Comparison of ENCODE assay signal across 18 cellular contexts in the genomic region with DNA sequence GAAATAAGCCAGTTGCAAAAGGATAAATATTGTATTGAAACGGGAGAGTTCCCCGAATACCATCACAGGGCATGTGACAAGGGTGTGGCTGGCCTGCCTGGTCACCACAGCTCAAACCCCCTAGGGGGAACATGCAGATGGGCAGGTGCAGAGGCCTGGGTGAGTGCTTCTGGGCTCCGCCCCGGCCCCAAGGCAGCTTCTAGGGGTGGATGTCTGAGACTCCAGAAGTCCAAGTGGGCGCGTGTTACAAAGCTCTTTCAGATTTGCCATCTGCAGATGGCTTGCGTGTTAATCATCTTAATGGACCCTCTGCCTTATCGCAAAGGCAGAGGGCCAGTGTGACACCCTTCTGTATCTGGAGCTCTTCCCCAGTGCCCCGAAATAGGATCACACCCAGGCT.
DNase-seq lines count a peak whose midpoint lies in the region; TF ChIP-seq lines count a peak whose summit lies in the region.
"Had no signal": no experiment of that assay in that cellular context is flagged by ENCODE, and none has a peak within 500 bp of the region (broad histone marks: within the 10 kb centered on the region; RNA-seq: fewer than 3 reads in every experiment).

No MANE protein-coding gene starts in this region.

- H3K14ac ChIP-seq in neuronal stem cell (ENCODE audit: low read length) = no peak overlapping the region

- no peaks in the 10 kb centered on the region for H3K79me1 ChIP-seq in neuronal stem cell (ENCODE audit: low read depth, low read length)

- no peak overlapping the region for H3K9ac ChIP-seq in neuronal stem cell (ENCODE audit: low read depth, low read length, poor library complexity)
- H3K9ac ChIP-seq: BLaER1 treated with 17β-estradiol and CSF1 and Interleukin-3, amounts not matched to agents 10 nM and 100 nM had no signal

- peak overlapping the region; percentile 26 for H3K23ac ChIP-seq in neuronal stem cell (ENCODE audit: low read depth, low read length, poor library complexity)

- no peaks in the 10 kb centered on the region for H3K36me3 ChIP-seq in WERI-Rb-1
- H3K36me3 ChIP-seq in neuronal stem cell (replicated peaks in 1 of 2; ENCODE audit: control insufficient read depth in 2 of 2, insufficient read depth in 2 of 2, low read length in 2 of 2) = no peaks in the 10 kb centered on the region
- no peaks in the 10 kb centered on the region for H3K36me3 ChIP-seq in breast epithelium
- H3K36me3 ChIP-seq: BE2C; BLaER1 treated with 17β-estradiol and CSF1 and Interleukin-3, amounts not matched to agents 10 nM and 100 nM; HAP-1 had no signal

- DNase-seq in NCI-H146 (lab: John Stamatoyannopoulos, UW) (peak; percentile 31), NCI-H146 treated with DMSO at 0.1 percent for 48 hours (lab: John Stamatoyannopoulos, UW; ENCODE audit: unreplicated experiment) (no peak), NCI-H82 (lab: John Stamatoyannopoulos, UW) (peak; percentile 86), WERI-Rb-1 (peak; percentile 72), neuronal stem cell (ENCODE audit: low spot score) (no peak), breast epithelium (ENCODE audit: low spot score in 2 of 2) (no peak), AG08396 (ENCODE audit: low spot score) (no peak)
- DNase-seq in activated naive CD4-positive, alpha-beta T cell (lab: John Stamatoyannopoulos, UW) = no peak
- DNase-seq: AML-193; BE2C; CD4-positive, alpha-beta T cell; CD8-positive, alpha-beta memory T cell; DMS79 treated with DMSO at 0.1 percent for 48 hours; GOT3; HFFc6 had no signal

- no CpG with 5 or more reads among the region's 9 CpGs for whole genome bisulfite sequencing in neuronal stem cell (ENCODE audit: extremely low coverage in 2 of 2, insufficient read length in 2 of 2, insufficient replicate concordance in 1 of 2), 2 donors

- H3K4me2 ChIP-seq in neuronal stem cell (ENCODE audit: insufficient read depth, low read length, poor library complexity, severe bottlenecking) = no peak overlapping the region
- H3K4me2 ChIP-seq: BLaER1 treated with 17β-estradiol and CSF1 and Interleukin-3, amounts not matched to agents 10 nM and 100 nM had no signal

- no peak overlapping the region for H4K91ac ChIP-seq in neuronal stem cell (ENCODE audit: low read depth, low read length, poor library complexity)

- H2BK12ac ChIP-seq in neuronal stem cell (ENCODE audit: low read length) = no peak overlapping the region

- TF ChIP-seq POLR2A in breast epithelium (IDR thresholded peaks at IDR 0.05) = no peak

- H3K27me3 ChIP-seq in WERI-Rb-1 (ENCODE audit: insufficient read depth, low read depth, severe bottlenecking) (no peaks in the 10 kb centered on the region), neuronal stem cell (ENCODE audit: control insufficient read depth in 3 of 3, insufficient read depth in 3 of 3, low read depth in 1 of 3, low read length in 3 of 3) (no peaks in the 10 kb centered on the region), breast epithelium (no peaks in the 10 kb centered on the region)
- H3K27me3 ChIP-seq: BE2C; BLaER1 treated with 17β-estradiol and CSF1 and Interleukin-3, amounts not matched to agents 10 nM and 100 nM had no signal

- H4K8ac ChIP-seq in neuronal stem cell (ENCODE audit: low read depth, low read length) = no peak overlapping the region

- intact Hi-C loops in breast epithelium (cut with DNase I; ENCODE audit: low total_unique reads) = no loop called here

- H3K18ac ChIP-seq in neuronal stem cell (ENCODE audit: low read length) = peak overlapping the region; percentile 13

- no peak overlapping the region for H2BK5ac ChIP-seq in neuronal stem cell (ENCODE audit: low read length)

- no peak overlapping the region for H3K4ac ChIP-seq in neuronal stem cell (ENCODE audit: low read length)

- no peak overlapping the region for H2AK5ac ChIP-seq in neuronal stem cell (ENCODE audit: low read depth, low read length)

- H3K4me3 ChIP-seq in WERI-Rb-1 (ENCODE audit: low read depth, low read length) = no peak overlapping the region
- H3K4me3 ChIP-seq in neuronal stem cell (ENCODE audit: low read length in 2 of 2) = no peak overlapping the region
- H3K4me3 ChIP-seq in breast epithelium = no peak overlapping the region
- H3K4me3 ChIP-seq: BLaER1 treated with 17β-estradiol and CSF1 and Interleukin-3, amounts not matched to agents 10 nM and 100 nM; HAP-1 had no signal

- no peak for TF ChIP-seq CTCF in WERI-Rb-1 (IDR thresholded peaks at IDR 0.05; ENCODE audit: low read depth, low read length)
- TF ChIP-seq CTCF in breast epithelium (IDR thresholded peaks at IDR 0.05) = no peak

- H2AFZ ChIP-seq in neuronal stem cell (ENCODE audit: low read length) = no peak overlapping the region

- H2BK15ac ChIP-seq in neuronal stem cell (ENCODE audit: low read length) = no peak overlapping the region

- H3K27ac ChIP-seq in WERI-Rb-1 = no peak overlapping the region
- H3K27ac ChIP-seq in neuronal stem cell (replicated peaks; ENCODE audit: low read length) = no peak overlapping the region
- H3K27ac ChIP-seq in breast epithelium = no peak overlapping the region
- H3K27ac ChIP-seq: 22Rv1; BLaER1 treated with 17β-estradiol and CSF1 and Interleukin-3, amounts not matched to agents 10 nM and 100 nM had no signal

- H3K4me1 ChIP-seq in neuronal stem cell (ENCODE audit: control insufficient read depth in 2 of 2, insufficient read depth in 1 of 2, low read depth in 1 of 2, low read length in 2 of 2) = no peaks in the 10 kb centered on the region
- H3K4me1 ChIP-seq in breast epithelium = no peaks in the 10 kb centered on the region
- H3K4me1 ChIP-seq: BE2C; BLaER1 treated with 17β-estradiol and CSF1 and Interleukin-3, amounts not matched to agents 10 nM and 100 nM; HAP-1 had no signal

- peaks cover 2% of the 10 kb centered on the region for H3K9me3 ChIP-seq in WERI-Rb-1 (ENCODE audit: severe bottlenecking)
- H3K9me3 ChIP-seq in neuronal stem cell (replicated peaks in 1 of 2; ENCODE audit: control insufficient read depth in 2 of 2, insufficient read depth in 1 of 2, low read depth in 1 of 2, low read length in 2 of 2) = peaks cover 0 to 2% of the 10 kb centered on the region in 2 donors
- H3K9me3 ChIP-seq in breast epithelium = peaks cover 0 to 10% of the 10 kb centered on the region in 2 donors
- H3K9me3 ChIP-seq: BE2C, HAP-1 had no signal

- H2BK120ac ChIP-seq in neuronal stem cell (ENCODE audit: low read depth, low read length) = no peak overlapping the region

Comparison
In these comparisons a context has a peak if more than half of its experiments do, and no peak if none do; other contexts are left out.
1. DNase-seq: peak in NCI-H146 (single experiment), NCI-H82 (single experiment) and WERI-Rb-1 (single experiment); none in NCI-H146 treated with DMSO at 0.1 percent for 48 hours (single experiment), neuronal stem cell (single experiment), activated naive CD4-positive, alpha-beta T cell (0 of 4), breast epithelium (0 of 2) and AG08396 (single experiment).